In the genomic region with DNA sequence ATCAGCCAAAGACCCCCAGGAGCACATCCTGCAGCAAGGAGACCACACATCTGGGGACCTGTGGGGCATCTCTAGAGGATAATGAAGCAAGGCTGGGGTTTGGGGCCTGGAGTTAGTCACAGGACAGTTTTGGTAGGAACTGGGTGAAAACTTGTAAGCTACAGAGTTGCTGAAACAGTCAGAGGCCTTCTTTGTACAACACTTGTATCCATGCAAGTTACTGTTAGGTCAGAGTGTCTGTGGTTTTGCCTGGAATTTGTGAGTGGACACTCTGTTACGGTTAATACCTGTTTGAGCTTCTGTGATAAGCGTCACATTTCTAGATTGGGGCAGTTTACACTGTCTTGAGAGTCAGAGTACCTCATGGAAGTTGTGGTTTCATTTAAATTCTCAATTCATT, we compare ENCODE assay signal across 21 cellular contexts. TPM values are rescaled to one million over a fixed set of nuclear protein-coding genes. Genes with fewer than 3 reads are reported as not detected.
DNase-seq lines count a peak whose midpoint lies in the region; ATAC-seq and TF ChIP-seq lines count a peak whose summit lies in the region.
"Had no signal": no experiment of that assay in that cellular context is flagged by ENCODE, and none has a peak within 500 bp of the region (broad histone marks: within the 10 kb centered on the region; RNA-seq: fewer than 3 reads in every experiment).

No MANE protein-coding gene starts in this region.

- DNase-seq in GM23338 (ENCODE audit: low spot score) (no peak), ascending aorta (ENCODE audit: low spot score in 2 of 2) (no peak), fibroblast of the aortic adventitia (ENCODE audit: low read depth) (peak; percentile 40), KG1 (lab: John Stamatoyannopoulos, UW) (no peak), sciatic nerve (ENCODE audit: low spot score) (no peak), glutamatergic neuron (no peak)
- DNase-seq in stimulated activated CD4-positive, alpha-beta T cell treated with anti-CD3 and anti-CD28 coated beads, Interleukin-2, amount 100 ng/mL, for 24 hours = no peak
- DNase-seq: activated CD8-positive, alpha-beta memory T cell treated with anti-CD3 and anti-CD28 coated beads, Interleukin-2, amount 50 U/mL, for 48 hours; activated naive CD4-positive, alpha-beta T cell treated with anti-CD3 and anti-CD28 coated beads, Interleukin-2, amount 50 U/mL, for 16 hours; BE2C; central memory CD4-positive, alpha-beta T cell; Karpas-422; midbrain; NCI-H1436; NCI-H2227 treated with DMSO at 0.1 percent for 48 hours; NK-92 treated with Interleukin-12 subunit alpha and Interleukin-12 subunit beta, amount 100 ng/mL, for 24 hours; ovary; SIG-M5; stimulated activated CD4-positive, alpha-beta T cell treated with anti-CD3 and anti-CD28 coated beads, Interleukin-12 subunit alpha, Interleukin-12 subunit beta, amount 100 ng/mL, for 4 hours had no signal

- H3K27me3 ChIP-seq in GM23338 (ENCODE audit: insufficient read depth) (no peaks in the 10 kb centered on the region), ascending aorta (no peaks in the 10 kb centered on the region), stomach smooth muscle (ENCODE audit: control insufficient read depth in 1 of 2, insufficient read depth in 2 of 2, low read length in 2 of 2) (no peaks in the 10 kb centered on the region)
- H3K27me3 ChIP-seq: BE2C, ovary had no signal

- H3K4me1 Mint-ChIP-seq in GM23338 (peaks cover 30% of the 10 kb centered on the region), glutamatergic neuron (ENCODE audit: low read depth, unreplicated experiment) (peaks cover 13% of the 10 kb centered on the region)

- no peak for ATAC-seq in GM23338
- ATAC-seq in sciatic nerve = no peak

- no peaks in the 10 kb centered on the region for H3K36me3 ChIP-seq in GM23338 (ENCODE audit: insufficient read depth)
- no peaks in the 10 kb centered on the region for H3K36me3 ChIP-seq in ascending aorta
- H3K36me3 ChIP-seq in stomach smooth muscle (ENCODE audit: control insufficient read depth in 2 of 2, insufficient read depth in 2 of 2, low read length in 2 of 2) = no peaks in the 10 kb centered on the region
- H3K36me3 ChIP-seq: BE2C, ovary had no signal

- no peak overlapping the region for H2AFZ ChIP-seq in GM23338

- H3K9me3 Mint-ChIP-seq in GM23338 (no peaks in the 10 kb centered on the region), glutamatergic neuron (ENCODE audit: unreplicated experiment) (no peaks in the 10 kb centered on the region)
- H3K9me3 Mint-ChIP-seq: stimulated activated naive CD8-positive, alpha-beta T cell treated with anti-CD3 and anti-CD28 coated beads, Interleukin-15, Interleukin-2, amounts not matched to agents 100 ng/mL and 50 ng/mL, for 24 hours had no signal

- H3K4me3 ChIP-seq in GM23338 (no peak overlapping the region), ascending aorta (no peak overlapping the region), fibroblast of the aortic adventitia (ENCODE audit: low read depth, low read length) (no peak overlapping the region), stomach smooth muscle (ENCODE audit: low read length in 2 of 2) (no peak overlapping the region)
- H3K4me3 ChIP-seq: ovary had no signal

- H4K20me1 ChIP-seq in GM23338 (replicated peaks; ENCODE audit: insufficient read depth) = no peaks in the 10 kb centered on the region

- H3K27me3 Mint-ChIP-seq in GM23338 (ENCODE audit: insufficient read depth, low read depth, poor library complexity) (peaks cover 7% of the 10 kb centered on the region), glutamatergic neuron (ENCODE audit: unreplicated experiment) (no peaks in the 10 kb centered on the region)
- H3K27me3 Mint-ChIP-seq: stimulated activated naive CD8-positive, alpha-beta T cell treated with anti-CD3 and anti-CD28 coated beads, Interleukin-15, Interleukin-2, amounts not matched to agents 100 ng/mL and 50 ng/mL, for 24 hours had no signal

- no peaks in the 10 kb centered on the region for H3K79me2 ChIP-seq in GM23338 (replicated peaks; ENCODE audit: insufficient read depth)

- H3K4me1 ChIP-seq in GM23338 (ENCODE audit: insufficient read depth) (peaks cover 12% of the 10 kb centered on the region; the same call in 1 of the 2 replicates), ascending aorta (peaks cover 33 to 45% of the 10 kb centered on the region in 2 donors), stomach smooth muscle (ENCODE audit: control insufficient read depth, insufficient read depth, low read length) (peaks cover 56% of the 10 kb centered on the region)
- H3K4me1 ChIP-seq: BE2C had no signal

- H3F3A ChIP-seq in GM23338 (replicated peaks; ENCODE audit: low read depth) = no peaks in the 10 kb centered on the region

- H3K36me3 Mint-ChIP-seq in GM23338 (ENCODE audit: low read depth) = no peaks in the 10 kb centered on the region
- no peaks in the 10 kb centered on the region for H3K36me3 Mint-ChIP-seq in glutamatergic neuron (ENCODE audit: unreplicated experiment)

- intact Hi-C loops in ascending aorta (cut with DNase I) (loop anchor here (5.0 kb wide), 1 partner anchor 97 kb away; no protein-coding TSS in a partner anchor), sciatic nerve (cut with DNase I) (no loop called here)

- H3K4me3 Mint-ChIP-seq in GM23338 (no peak overlapping the region), glutamatergic neuron (ENCODE audit: unreplicated experiment) (no peak overlapping the region)
- H3K4me3 Mint-ChIP-seq: stimulated activated naive CD8-positive, alpha-beta T cell treated with anti-CD3 and anti-CD28 coated beads, Interleukin-15, Interleukin-2, amounts not matched to agents 100 ng/mL and 50 ng/mL, for 24 hours had no signal

- H3K9me3 ChIP-seq in ascending aorta (no peaks in the 10 kb centered on the region), stomach smooth muscle (ENCODE audit: control insufficient read depth in 2 of 2, low read length in 2 of 2) (no peaks in the 10 kb centered on the region)
- H3K9me3 ChIP-seq: BE2C, ovary had no signal

- no peak overlapping the region for H3K9ac ChIP-seq in stomach smooth muscle (ENCODE audit: low read length in 2 of 2)

- no peak for TF ChIP-seq CTCF in GM23338 (conservative IDR thresholded peaks at IDR 0.05; ENCODE audit: low read depth in 2 of 2)
- TF ChIP-seq CTCF in ascending aorta (IDR thresholded peaks at IDR 0.05) = no peak
- no peak for TF ChIP-seq CTCF in fibroblast of the aortic adventitia (IDR thresholded peaks at IDR 0.05; ENCODE audit: insufficient read depth, low read length)
- TF ChIP-seq CTCF in glutamatergic neuron (IDR thresholded peaks at IDR 0.05; ENCODE audit: partially characterized antibody, unreplicated experiment) = no peak

- H3K27ac ChIP-seq in GM23338 (ENCODE audit: low read depth) (no peak overlapping the region), ascending aorta (peak overlapping the region; percentile 80 to 90), stomach smooth muscle (ENCODE audit: low read length) (peak overlapping the region; percentile 77)
- H3K27ac ChIP-seq: ovary had no signal

- H3K27ac Mint-ChIP-seq in GM23338 (peak overlapping the region; percentile 31; the same call in 1 of the 2 replicates), glutamatergic neuron (ENCODE audit: unreplicated experiment) (no peak overlapping the region)
- H3K27ac Mint-ChIP-seq: stimulated activated naive CD8-positive, alpha-beta T cell treated with anti-CD3 and anti-CD28 coated beads, Interleukin-15, Interleukin-2, amounts not matched to agents 100 ng/mL and 50 ng/mL, for 24 hours had no signal

- H3K4me2 ChIP-seq in GM23338 = no peak overlapping the region

- no peaks in the 10 kb centered on the region for H3K9me2 ChIP-seq in GM23338 (ENCODE audit: insufficient read depth)

TF ChIP-seq in GM23338, 12 proteins besides CTCF, POLR2A, EP300 and RAD21 (continues in another document):
- TF ChIP-seq POLR2AphosphoS5 (IDR thresholded peaks at IDR 0.05; ENCODE audit: low read depth) = no peak
- TF ChIP-seq, protein P1, sequence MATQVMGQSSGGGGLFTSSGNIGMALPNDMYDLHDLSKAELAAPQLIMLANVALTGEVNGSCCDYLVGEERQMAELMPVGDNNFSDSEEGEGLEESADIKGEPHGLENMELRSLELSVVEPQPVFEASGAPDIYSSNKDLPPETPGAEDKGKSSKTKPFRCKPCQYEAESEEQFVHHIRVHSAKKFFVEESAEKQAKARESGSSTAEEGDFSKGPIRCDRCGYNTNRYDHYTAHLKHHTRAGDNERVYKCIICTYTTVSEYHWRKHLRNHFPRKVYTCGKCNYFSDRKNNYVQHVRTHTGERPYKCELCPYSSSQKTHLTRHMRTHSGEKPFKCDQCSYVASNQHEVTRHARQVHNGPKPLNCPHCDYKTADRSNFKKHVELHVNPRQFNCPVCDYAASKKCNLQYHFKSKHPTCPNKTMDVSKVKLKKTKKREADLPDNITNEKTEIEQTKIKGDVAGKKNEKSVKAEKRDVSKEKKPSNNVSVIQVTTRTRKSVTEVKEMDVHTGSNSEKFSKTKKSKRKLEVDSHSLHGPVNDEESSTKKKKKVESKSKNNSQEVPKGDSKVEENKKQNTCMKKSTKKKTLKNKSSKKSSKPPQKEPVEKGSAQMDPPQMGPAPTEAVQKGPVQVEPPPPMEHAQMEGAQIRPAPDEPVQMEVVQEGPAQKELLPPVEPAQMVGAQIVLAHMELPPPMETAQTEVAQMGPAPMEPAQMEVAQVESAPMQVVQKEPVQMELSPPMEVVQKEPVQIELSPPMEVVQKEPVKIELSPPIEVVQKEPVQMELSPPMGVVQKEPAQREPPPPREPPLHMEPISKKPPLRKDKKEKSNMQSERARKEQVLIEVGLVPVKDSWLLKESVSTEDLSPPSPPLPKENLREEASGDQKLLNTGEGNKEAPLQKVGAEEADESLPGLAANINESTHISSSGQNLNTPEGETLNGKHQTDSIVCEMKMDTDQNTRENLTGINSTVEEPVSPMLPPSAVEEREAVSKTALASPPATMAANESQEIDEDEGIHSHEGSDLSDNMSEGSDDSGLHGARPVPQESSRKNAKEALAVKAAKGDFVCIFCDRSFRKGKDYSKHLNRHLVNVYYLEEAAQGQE (IDR thresholded peaks at IDR 0.05; ENCODE audit: unreplicated experiment) = no peak
- no peak for TF ChIP-seq ZNF331 (CRISPR knock-in tag; IDR thresholded peaks at IDR 0.05; ENCODE audit: low read depth)
- TF ChIP-seq ZNF114 (CRISPR knock-in tag; IDR thresholded peaks at IDR 0.05) = no peak
- TF ChIP-seq STAT1 (IDR thresholded peaks at IDR 0.05; ENCODE audit: unreplicated experiment) = no peak
- TF ChIP-seq JUNB (IDR thresholded peaks at IDR 0.05; ENCODE audit: unreplicated experiment) = no peak

RNA-seq across cellular contexts. Expression of a gene that starts 22.6 kb away (rescaled TPM):
- not detected in 2 replicates for total RNA-seq in GM23338 (2014; rRNA removed; shearing (Covaris generic))
- polyA plus RNA-seq in GM23338 (2016; fragmentation: Nextera tagmentation; extraction: Ambion mirVana) = 0.82 and 0.99 TPM in 2 replicates
- 43.5 TPM for total RNA-seq in ascending aorta
- total RNA-seq in fibroblast of the aortic adventitia (ENCODE audit: low replicate concordance) = 14.6 and 65.8 TPM in 2 replicates
- 14.4 TPM for total RNA-seq in sciatic nerve
- total RNA-seq in glutamatergic neuron (ENCODE audit: unreplicated experiment) = not detected

RNA-seq across cellular contexts. Expression of a gene that starts 30.9 kb away (rescaled TPM):
- not detected in 2 replicates for total RNA-seq in GM23338 (2014; rRNA removed; shearing (Covaris generic))
- polyA plus RNA-seq in GM23338 (2016; fragmentation: Nextera tagmentation; extraction: Ambion mirVana) = 0.57 and 0.79 TPM in 2 replicates
- total RNA-seq in ascending aorta (20.1 TPM), fibroblast of the aortic adventitia (ENCODE audit: low replicate concordance) (23.3 and 74.6 TPM in 2 replicates), sciatic nerve (62.0 TPM), glutamatergic neuron (ENCODE audit: unreplicated experiment) (0.20 TPM)

Comparison
In these comparisons a context has a peak if more than half of its experiments do, and no peak if none do; other contexts are left out.
1. RNA of a gene that starts 22.6 kb away (total RNA-seq): 14.6 to 65.8 TPM in fibroblast of the aortic adventitia, 43.5 TPM in ascending aorta (single experiment) and 14.4 TPM in sciatic nerve (single experiment); not detected in GM23338 and not detected in glutamatergic neuron (single experiment); every median in the first group is over 10 times any median in the second.
2. RNA of a gene that starts 30.9 kb away (total RNA-seq): 62.0 TPM in sciatic nerve (single experiment), 23.3 to 74.6 TPM in fibroblast of the aortic adventitia and 20.1 TPM in ascending aorta (single experiment); 0.20 TPM in glutamatergic neuron (single experiment) and not detected in GM23338; every median in the first group is over 10 times any median in the second.